Comparison of ENCODE assay signal across 31 cellular contexts in the genomic region with DNA sequence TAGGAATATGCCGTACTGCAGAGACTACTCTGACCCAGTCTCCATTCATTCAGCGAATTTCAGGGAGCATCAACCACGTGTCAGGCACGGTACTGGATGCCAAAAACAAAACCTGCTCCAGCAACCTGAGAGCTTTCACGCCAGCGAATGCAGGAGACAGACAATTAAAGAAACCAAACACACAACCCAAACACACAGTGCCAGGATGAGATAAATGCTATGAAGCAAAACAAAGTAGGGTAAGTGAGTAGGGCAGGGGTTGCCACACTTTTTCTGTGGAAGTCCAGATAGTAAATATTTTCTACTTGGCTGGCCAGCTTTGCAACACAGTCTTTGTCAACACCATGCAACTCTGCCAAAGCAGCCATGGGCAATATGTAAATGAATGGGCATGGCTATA. TPM values are rescaled to one million over a fixed set of nuclear protein-coding genes. Genes with fewer than 3 reads are reported as not detected.
DNase-seq lines count a peak whose midpoint lies in the region; ATAC-seq and TF ChIP-seq lines count a peak whose summit lies in the region.
"Had no signal": no experiment of that assay in that cellular context is flagged by ENCODE, and none has a peak within 500 bp of the region (broad histone marks: within the 10 kb centered on the region; RNA-seq: fewer than 3 reads in every experiment).

No MANE protein-coding gene starts in this region.

- 47 to 65% (median 51%) methylated on average over 6 of the region's 6 CpGs for WGBS in psoas muscle, 3 donors

- peak; percentile 12 for DNase-seq in NCI-H345 (lab: John Stamatoyannopoulos, UW)
- no peak for DNase-seq in NCI-H345 treated with DMSO at 0.1 percent for 48 hours (lab: John Stamatoyannopoulos, UW; ENCODE audit: unreplicated experiment)
- peak; percentile 41 for DNase-seq in cerebellar cortex (ENCODE audit: low spot score)
- no peak for DNase-seq in psoas muscle
- DNase-seq in D341Med (ENCODE audit: low spot score), result no peak
- no peak for DNase-seq in NCI-H2227 (lab: John Stamatoyannopoulos, UW; ENCODE audit: unreplicated experiment)
- DNase-seq: activated CD4-positive, alpha-beta T cell treated with anti-CD3 and anti-CD28 coated beads, Interleukin-2, amount 50 U/mL, for 4 hours; activated CD8-positive, alpha-beta memory T cell treated with anti-CD3 and anti-CD28 coated beads, Interleukin-2, amount 10 ng/mL, durations not matched to agents 7 days and 5 days; activated naive CD4-positive, alpha-beta T cell; activated naive CD8-positive, alpha-beta T cell treated with anti-CD3 and anti-CD28 coated beads, Interleukin-2, amount 50 U/mL, for 24 hours; activated T-cell treated with anti-CD3 and anti-CD28 coated beads, Interleukin-2, amount 50 U/mL, for 48 hours; AML-193; CD4-positive, alpha-beta T cell; central memory CD4-positive, alpha-beta T cell; dermis blood vessel endothelial cell; esophagus squamous epithelium; HFFc6; MG63; NCI-H2081 treated with DMSO at 0.1 percent for 48 hours; NCI-H526 treated with DMSO at 0.1 percent for 48 hours; nephron progenitor cell; PC-9; stimulated activated naive B cell treated with anti-CD40 and anti-IgM and Interleukin-4, amounts not matched to agents 10 μg/mL and 1 μg/mL and 100 μg/mL, for 72 hours; testis had no signal

- peaks cover 57% of the 10 kb centered on the region for H3K4me1 ChIP-seq in psoas muscle
- H3K4me1 ChIP-seq: A549, testis had no signal

- H3K36me3 ChIP-seq in KOPT-K1 (ENCODE audit: insufficient read depth, low read length), result peaks cover 41% of the 10 kb centered on the region
- H3K36me3 ChIP-seq in psoas muscle (ENCODE audit: insufficient read depth in 1 of 2, low read depth in 1 of 2), result peaks cover 12 to 71% of the 10 kb centered on the region in 2 donors
- H3K36me3 ChIP-seq: MG63 had no signal

- H3K4me3 ChIP-seq in psoas muscle, result no peak overlapping the region
- H3K4me3 ChIP-seq: A549, esophagus squamous epithelium, GM23338, K562, MG63, PC-9, skin epidermis, testis had no signal

- intact Hi-C loops in psoas muscle (cut with DNase I), result no loop called here

- H3K27ac ChIP-seq in KOPT-K1 (ENCODE audit: low read depth, low read length, poor library complexity, severe bottlenecking) (peak overlapping the region; percentile 87), psoas muscle (peak overlapping the region; percentile 50)
- H3K27ac ChIP-seq: A549, PC-9, skin epidermis, testis had no signal

- H3K27me3 ChIP-seq in psoas muscle (ENCODE audit: insufficient read depth in 3 of 3, low read length in 2 of 3), result no peaks in the 10 kb centered on the region
- H3K27me3 ChIP-seq: esophagus squamous epithelium, MG63, testis had no signal

- TF ChIP-seq CTCF in psoas muscle (IDR thresholded peaks at IDR 0.05), result no peak

- H3K9me3 ChIP-seq in KOPT-K1 (ENCODE audit: insufficient read depth, low read length, poor library complexity, severe bottlenecking) (no peaks in the 10 kb centered on the region), psoas muscle (no peaks in the 10 kb centered on the region)
- H3K9me3 ChIP-seq: A549, esophagus squamous epithelium, MG63, testis had no signal

- ATAC-seq in psoas muscle (no peak), GM19328 (IDR thresholded peaks at IDR 0.05; ENCODE audit: unreplicated experiment) (no peak)
- ATAC-seq: A549; activated CD4-positive, CD25-positive, alpha-beta regulatory T cell treated with anti-CD3 and anti-CD28 coated beads, Interleukin-2, amount 50 U/mL, for 24 hours; activated CD8-positive, alpha-beta memory T cell treated with anti-CD3 and anti-CD28 coated beads, Interleukin-2, amount 10 ng/mL, durations not matched to agents 7 days and 5 days; activated naive CD8-positive, alpha-beta T cell treated with anti-CD3 and anti-CD28 coated beads, Interleukin-2, amount 50 U/mL, for 24 hours; GM23338; K562; stimulated activated naive B cell treated with anti-CD40 and anti-IgM and Interleukin-4, amounts not matched to agents 10 μg/mL and 1 μg/mL and 100 μg/mL, for 72 hours had no signal

RNA-seq across cellular contexts. Expression of gene MOCS1, which starts 10.0 kb away (rescaled TPM):
- 10 to 100 TPM; 24.2 to 44.2 (median 36.4) TPM for total RNA-seq in psoas muscle
- 10 to 100 TPM; 17.3 to 32.5 (median 17.4) TPM for polyA plus RNA-seq in psoas muscle
- total RNA-seq: PC-9 had no signal

Comparison
In these comparisons a context has a peak if more than half of its experiments do, and no peak if none do; other contexts are left out.
1. DNase-seq: peak in NCI-H345 (single experiment) and cerebellar cortex (single experiment); none in NCI-H345 treated with DMSO at 0.1 percent for 48 hours (single experiment), psoas muscle (0 of 2), D341Med (single experiment) and NCI-H2227 (single experiment).